In genomic region chr7:37916017-37916672, GRCh38 we compare ENCODE assay signal across 8 cellular contexts. TPM values are rescaled to one million over a fixed set of nuclear protein-coding genes. Genes with fewer than 3 reads are reported as not detected.
DNase-seq lines count a peak whose midpoint lies in the region; ATAC-seq and TF ChIP-seq lines count a peak whose summit lies in the region.

No MANE protein-coding gene starts in this region.

- H3K27ac ChIP-seq in stomach: peak overlapping the region in 4 of 5 donors; percentile 33 to 78 (median 54)

- no peak overlapping the region for H3K27ac Mint-ChIP-seq in activated T-cell treated with anti-CD3 and anti-CD28 coated beads, Interleukin-2, amount 50 U/mL, for 72 hours

- peak overlapping the region; percentile 72 to 74 for H3K4me3 Mint-ChIP-seq in activated T-cell treated with anti-CD3 and anti-CD28 coated beads, Interleukin-2, amount 50 U/mL, for 72 hours

- H3K27me3 Mint-ChIP-seq in activated T-cell treated with anti-CD3 and anti-CD28 coated beads, Interleukin-2, amount 50 U/mL, for 72 hours (ENCODE audit: low read depth): peaks cover 82% of the 10 kb centered on the region

- TF ChIP-seq CTCF in stomach (IDR thresholded peaks at IDR 0.05): no peak

- H3K4me3 ChIP-seq in iPS-18c (ENCODE audit: insufficient read depth, low read depth, low read length): peak overlapping the region; percentile 61
- H3K4me3 ChIP-seq in stomach: peak overlapping the region; percentile 48 to 53 (median 49)

- WGBS in stomach, 5 donors: 7 to 13% (median 11%) methylated on average over 15 to 57 of the region's 57 CpGs

- H3K9me3 ChIP-seq in iPS-18c (ENCODE audit: control insufficient read depth, insufficient read depth, low read length): no peaks in the 10 kb centered on the region
- no peaks in the 10 kb centered on the region for H3K9me3 ChIP-seq in stomach

- peaks cover 0 to 53% (median 19%) of the 10 kb centered on the region in 3 donors for H3K27me3 ChIP-seq in stomach

- no peaks in the 10 kb centered on the region for H3K36me3 ChIP-seq in stomach

- DNase-seq in NCI-H526 (lab: John Stamatoyannopoulos, UW) (peak; percentile 15 to 56), NCI-H526 treated with DMSO at 0.1 percent for 48 hours (lab: John Stamatoyannopoulos, UW) (no peak), stomach (no peak), MV-4-11 (lab: John Stamatoyannopoulos, UW) (no peak), KG1 (lab: John Stamatoyannopoulos, UW) (no peak)
- peak; percentile 3 to 4 for DNase-seq in activated T-cell treated with anti-CD3 and anti-CD28 coated beads, Interleukin-2, amount 50 U/mL, for 72 hours

- TF ChIP-seq EP300 in stomach (IDR thresholded peaks at IDR 0.05): no peak

- H3K4me1 Mint-ChIP-seq in activated T-cell treated with anti-CD3 and anti-CD28 coated beads, Interleukin-2, amount 50 U/mL, for 72 hours (ENCODE audit: low read depth): peaks cover 13% of the 10 kb centered on the region

- ATAC-seq in activated T-cell treated with anti-CD3 and anti-CD28 coated beads, Interleukin-2, amount 50 U/mL, for 72 hours (replicated peaks in 1 of 2): peak in 1 of 2 donors; percentile 6
- ATAC-seq in HG02798 (IDR thresholded peaks at IDR 0.05; ENCODE audit: poor library complexity, unreplicated experiment): no peak

- H3K4me1 ChIP-seq in stomach: peaks cover 0 to 35% (median 27%) of the 10 kb centered on the region in 4 donors

- TF ChIP-seq POLR2A in stomach (IDR thresholded peaks at IDR 0.05): no peak

- H3K9me3 Mint-ChIP-seq in activated T-cell treated with anti-CD3 and anti-CD28 coated beads, Interleukin-2, amount 50 U/mL, for 72 hours: no peaks in the 10 kb centered on the region

- intact Hi-C loops in stomach (cut with DNase I; ENCODE audit: low total_unique reads): loop anchor here (10.0 kb wide), 1 partner anchor 189 kb away; no protein-coding TSS in a partner anchor

- H3K36me3 Mint-ChIP-seq in activated T-cell treated with anti-CD3 and anti-CD28 coated beads, Interleukin-2, amount 50 U/mL, for 72 hours (ENCODE audit: insufficient read depth in 2 of 2): no peaks in the 10 kb centered on the region

RNA-seq across cellular contexts. Expression of gene SFRP4, which starts 0.5 kb away (rescaled TPM):
- total RNA-seq in activated T-cell treated with anti-CD3 and anti-CD28 coated beads, Interleukin-2, amount 50 U/mL, for 72 hours: not detected
- total RNA-seq in stomach: 1 to 10 TPM in 1 of 5 donors, under 1 TPM in 1, not detected in 3; 0.29 to 7.9 TPM
- polyA plus RNA-seq in stomach: 1 to 10 TPM in 1 of 3 donors, under 1 TPM in 2; 0.37 to 1.1 (median 0.45) TPM

RNA-seq across cellular contexts. Expression of gene EPDR1, which starts 4.3 kb away (rescaled TPM):
- 1 to 10 TPM; 1.7 to 2.6 TPM for total RNA-seq in activated T-cell treated with anti-CD3 and anti-CD28 coated beads, Interleukin-2, amount 50 U/mL, for 72 hours
- 10 to 100 TPM in 1 of 5 donors, 1 to 10 TPM in 3, not detected in 1; 1.2 to 11.7 (median 6.1) TPM for total RNA-seq in stomach
- polyA plus RNA-seq in stomach: 1 to 10 TPM; 1.4 to 2.6 (median 1.5) TPM

Comparison
In these comparisons a context has a peak if more than half of its experiments do, and no peak if none do; other contexts are left out.
1. DNase-seq: peak in NCI-H526 (2 of 2) and activated T-cell treated with anti-CD3 and anti-CD28 coated beads, Interleukin-2, amount 50 U/mL, for 72 hours (2 of 2); none in NCI-H526 treated with DMSO at 0.1 percent for 48 hours (single experiment), stomach (single experiment), MV-4-11 (single experiment) and KG1 (single experiment).